ENCODE assay signal across 10 cellular contexts in genomic region chrX:12891915-12892506, GRCh38. TPM values are rescaled to one million over a fixed set of nuclear protein-coding genes. Genes with fewer than 3 reads are reported as not detected.
A peak's percentile ranks its signal among the peaks of the same experiment; 100 is the strongest.
DNase-seq lines count a peak whose midpoint lies in the region; ATAC-seq and TF ChIP-seq lines count a peak whose summit lies in the region.
"Had no signal": no experiment of that assay in that cellular context is flagged by ENCODE, and none has a peak within 500 bp of the region (broad histone marks: within the 10 kb centered on the region; RNA-seq: fewer than 3 reads in every experiment).

No MANE protein-coding gene starts in this region.

- peaks cover 50% of the 10 kb centered on the region for H3K4me1 Mint-ChIP-seq in activated naive CD4-positive, alpha-beta T cell treated with anti-CD3 and anti-CD28 coated beads, Interleukin-2, amount 10 ng/mL, durations not matched to agents 7 days and 5 days
- H3K4me1 Mint-ChIP-seq in stimulated activated memory B cell treated with anti-CD40 and anti-IgM and Interleukin-4, amounts not matched to agents 10 μg/mL and 1 μg/mL and 100 μg/mL, for 72 hours = peaks cover 35% of the 10 kb centered on the region
- peaks cover 2 to 50% (median 11%) of the 10 kb centered on the region in 4 donors for H3K4me1 Mint-ChIP-seq in naive thymus-derived CD8-positive, alpha-beta T cell
- H3K4me1 Mint-ChIP-seq in HFFc6 (ENCODE audit: low read depth) = no peaks in the 10 kb centered on the region; the same call in 1 of the 2 replicates

- CTCF ChIA-PET in activated naive CD4-positive, alpha-beta T cell treated with anti-CD3 and anti-CD28 coated beads, Interleukin-2, amount 10 ng/mL, durations not matched to agents 7 days and 5 days (lab: Charles Lee) = interaction anchor here (13.4 kb wide), 1 partner anchor 78 kb away, joined by 146 read pairs; no protein-coding TSS in a partner anchor

- peak overlapping the region; percentile 71 for H3K27ac Mint-ChIP-seq in activated naive CD4-positive, alpha-beta T cell treated with anti-CD3 and anti-CD28 coated beads, Interleukin-2, amount 10 ng/mL, durations not matched to agents 7 days and 5 days
- H3K27ac Mint-ChIP-seq in stimulated activated memory B cell treated with anti-CD40 and anti-IgM and Interleukin-4, amounts not matched to agents 10 μg/mL and 1 μg/mL and 100 μg/mL, for 72 hours = peak overlapping the region; percentile 72
- H3K27ac Mint-ChIP-seq in naive thymus-derived CD8-positive, alpha-beta T cell = peak overlapping the region in 2 of 10 donors; percentile 35 to 71
- no peak overlapping the region for H3K27ac Mint-ChIP-seq in HFFc6

- H3K36me3 Mint-ChIP-seq in activated naive CD4-positive, alpha-beta T cell treated with anti-CD3 and anti-CD28 coated beads, Interleukin-2, amount 10 ng/mL, durations not matched to agents 7 days and 5 days = peaks cover 4% of the 10 kb centered on the region
- H3K36me3 Mint-ChIP-seq in stimulated activated memory B cell treated with anti-CD40 and anti-IgM and Interleukin-4, amounts not matched to agents 10 μg/mL and 1 μg/mL and 100 μg/mL, for 72 hours = no peaks in the 10 kb centered on the region
- peaks cover 0 to 5% (median 0%) of the 10 kb centered on the region in 3 donors for H3K36me3 Mint-ChIP-seq in naive thymus-derived CD8-positive, alpha-beta T cell
- no peaks in the 10 kb centered on the region for H3K36me3 Mint-ChIP-seq in HFFc6 (ENCODE audit: low read depth)

- H3K4me3 Mint-ChIP-seq in activated naive CD4-positive, alpha-beta T cell treated with anti-CD3 and anti-CD28 coated beads, Interleukin-2, amount 10 ng/mL, durations not matched to agents 7 days and 5 days = no peak overlapping the region
- no peak overlapping the region for H3K4me3 Mint-ChIP-seq in stimulated activated memory B cell treated with anti-CD40 and anti-IgM and Interleukin-4, amounts not matched to agents 10 μg/mL and 1 μg/mL and 100 μg/mL, for 72 hours
- peak overlapping the region in 2 of 10 donors; percentile 37 to 62 for H3K4me3 Mint-ChIP-seq in naive thymus-derived CD8-positive, alpha-beta T cell
- H3K4me3 Mint-ChIP-seq in HFFc6 = no peak overlapping the region

- no peak for TF ChIP-seq CTCF in HFFc6 (IDR thresholded peaks at IDR 0.05)

- no peaks in the 10 kb centered on the region for H3K9me3 Mint-ChIP-seq in activated naive CD4-positive, alpha-beta T cell treated with anti-CD3 and anti-CD28 coated beads, Interleukin-2, amount 10 ng/mL, durations not matched to agents 7 days and 5 days
- no peaks in the 10 kb centered on the region for H3K9me3 Mint-ChIP-seq in stimulated activated memory B cell treated with anti-CD40 and anti-IgM and Interleukin-4, amounts not matched to agents 10 μg/mL and 1 μg/mL and 100 μg/mL, for 72 hours
- peaks cover 0 to 4% (median 0%) of the 10 kb centered on the region in 9 donors for H3K9me3 Mint-ChIP-seq in naive thymus-derived CD8-positive, alpha-beta T cell
- no peaks in the 10 kb centered on the region for H3K9me3 Mint-ChIP-seq in HFFc6

- POLR2A ChIA-PET in naive thymus-derived CD8-positive, alpha-beta T cell (lab: Charles Lee) = no interaction called here

- peak; percentile 27 for DNase-seq in activated naive CD4-positive, alpha-beta T cell treated with anti-CD3 and anti-CD28 coated beads, Interleukin-2, amount 10 ng/mL, durations not matched to agents 7 days and 5 days
- DNase-seq in activated naive CD4-positive, alpha-beta T cell treated with Interleukin-2 at 50 U/mL for 16 hours = no peak
- DNase-seq in naive thymus-derived CD8-positive, alpha-beta T cell = no peak
- DNase-seq in HFFc6 = no peak
- no peak for DNase-seq in stimulated activated naive CD4-positive, alpha-beta T cell (lab: John Stamatoyannopoulos, UW)
- DNase-seq: NCI-H510A had no signal

- H3K27me3 Mint-ChIP-seq in activated naive CD4-positive, alpha-beta T cell treated with anti-CD3 and anti-CD28 coated beads, Interleukin-2, amount 10 ng/mL, durations not matched to agents 7 days and 5 days = peaks cover 4% of the 10 kb centered on the region
- H3K27me3 Mint-ChIP-seq in stimulated activated memory B cell treated with anti-CD40 and anti-IgM and Interleukin-4, amounts not matched to agents 10 μg/mL and 1 μg/mL and 100 μg/mL, for 72 hours = no peaks in the 10 kb centered on the region
- no peaks in the 10 kb centered on the region for H3K27me3 Mint-ChIP-seq in naive thymus-derived CD8-positive, alpha-beta T cell
- H3K27me3 Mint-ChIP-seq in HFFc6 (ENCODE audit: insufficient read depth) = no peaks in the 10 kb centered on the region; the same call in 1 of the 2 replicates

- ATAC-seq in GM21528 (IDR thresholded peaks at IDR 0.05; ENCODE audit: low FRiP score, unreplicated experiment) = peak; percentile 69
- peak; percentile 42 for ATAC-seq in HG03175 (IDR thresholded peaks at IDR 0.05; ENCODE audit: unreplicated experiment)
- ATAC-seq in stimulated activated memory B cell treated with anti-CD40 and anti-IgM and Interleukin-4, amounts not matched to agents 10 μg/mL and 1 μg/mL and 100 μg/mL, for 72 hours = peak; percentile 48
- ATAC-seq in naive thymus-derived CD8-positive, alpha-beta T cell = no peak

RNA-seq across cellular contexts. Expression of gene TLR8, which starts 14.4 kb away (rescaled TPM):
- total RNA-seq in naive thymus-derived CD8-positive, alpha-beta T cell = under 1 TPM; 0.21 to 0.22 TPM
- not detected for polyA plus RNA-seq in naive thymus-derived CD8-positive, alpha-beta T cell
- not detected for total RNA-seq in HFFc6 (2021; fragmentation: NEBNext Ultra II Directional; extraction: Animal tissue kit (Norgen Biotek cat#: 25700))
- total RNA-seq: activated CD8-positive, alpha-beta memory T cell treated with anti-CD3 and anti-CD28 coated beads for 36 hours had no signal

RNA-seq across cellular contexts. Expression of gene TLR7, which starts 25.1 kb away (rescaled TPM):
- total RNA-seq in naive thymus-derived CD8-positive, alpha-beta T cell = under 1 TPM; 0.38 to 0.52 TPM
- not detected for polyA plus RNA-seq in naive thymus-derived CD8-positive, alpha-beta T cell
- total RNA-seq in HFFc6 (2021; fragmentation: NEBNext Ultra II Directional; extraction: Animal tissue kit (Norgen Biotek cat#: 25700)) = not detected
- total RNA-seq: activated CD8-positive, alpha-beta memory T cell treated with anti-CD3 and anti-CD28 coated beads for 36 hours had no signal

Comparison
In these comparisons a context has a peak if more than half of its experiments do, and no peak if none do; other contexts are left out.
1. ATAC-seq: peak in GM21528 (single experiment), HG03175 (single experiment) and stimulated activated memory B cell treated with anti-CD40 and anti-IgM and Interleukin-4, amounts not matched to agents 10 μg/mL and 1 μg/mL and 100 μg/mL, for 72 hours (single experiment); none in naive thymus-derived CD8-positive, alpha-beta T cell (0 of 2).